In genomic region chr22:38348751-38349496, GRCh38 we compare ENCODE assay signal across 15 cellular contexts. TPM values are rescaled to one million over a fixed set of nuclear protein-coding genes. Genes with fewer than 3 reads are reported as not detected.
DNase-seq lines count a peak whose midpoint lies in the region; ATAC-seq, FAIRE-seq and TF ChIP-seq lines count a peak whose summit lies in the region.
"Had no signal": no experiment of that assay in that cellular context is flagged by ENCODE, and none has a peak within 500 bp of the region (broad histone marks: within the 10 kb centered on the region; RNA-seq: fewer than 3 reads in every experiment).

No MANE protein-coding gene starts in this region.

- peaks cover 1 to 6% of the 10 kb centered on the region in 2 experiments for H3K36me3 ChIP-seq in keratinocyte (ENCODE audit: control insufficient read depth in 2 of 2, extremely low read depth in 1 of 2, insufficient read depth in 2 of 2, low read length in 2 of 2)
- H3K36me3 ChIP-seq: colonic mucosa had no signal

- H3K9ac ChIP-seq in keratinocyte (ENCODE audit: control insufficient read depth, extremely low read depth, insufficient read depth, low read length) = peak overlapping the region; percentile 16

- no peaks in the 10 kb centered on the region for H3K9me3 ChIP-seq in keratinocyte (ENCODE audit: control insufficient read depth, low read depth, low read length)
- H3K9me3 ChIP-seq: colonic mucosa, heart right ventricle, psoas muscle, testis had no signal

- ATAC-seq in WTC11 (no peak), GM18907 (IDR thresholded peaks at IDR 0.05; ENCODE audit: unreplicated experiment) (no peak)
- peak; percentile 1 for ATAC-seq in stimulated activated memory B cell treated with anti-CD40 and anti-IgM and Interleukin-4, amounts not matched to agents 10 μg/mL and 1 μg/mL and 100 μg/mL, for 72 hours
- no peak for ATAC-seq in natural killer cell treated with Interleukin-12 subunit alpha and Interleukin-12 subunit beta and Interleukin-15 and Interleukin-18, amount 100 ng/mL, for 72 hours

- no peak overlapping the region for H3K4me2 ChIP-seq in keratinocyte (ENCODE audit: control insufficient read depth, extremely low read depth, insufficient read depth, low read depth, low read length)

- no peak overlapping the region for H2AFZ ChIP-seq in keratinocyte (ENCODE audit: control insufficient read depth, low read length)

- no peaks in the 10 kb centered on the region for H3K36me3 Mint-ChIP-seq in WTC11
- H3K36me3 Mint-ChIP-seq in stimulated activated memory B cell treated with anti-CD40 and anti-IgM and Interleukin-4, amounts not matched to agents 10 μg/mL and 1 μg/mL and 100 μg/mL, for 72 hours = no peaks in the 10 kb centered on the region
- no peaks in the 10 kb centered on the region for H3K36me3 Mint-ChIP-seq in natural killer cell treated with Interleukin-12 subunit alpha and Interleukin-12 subunit beta and Interleukin-15 and Interleukin-18, amount 100 ng/mL, for 72 hours

- CTCF ChIA-PET in WTC11 (lab: Charles Lee) = interaction anchor here (1.1 to 2.1 kb wide), 2 partner anchors 87 to 297 kb away, joined by 4 read pairs; no protein-coding TSS in a partner anchor

- DNase-seq in activated CD8-positive, alpha-beta memory T cell treated with anti-CD3 and anti-CD28 coated beads for 24 hours = peak; percentile 33
- DNase-seq in activated CD8-positive, alpha-beta memory T cell treated with anti-CD3 and anti-CD28 coated beads, Interleukin-2, amount 50 U/mL, for 4 hours = no peak
- no peak for DNase-seq in WTC11 (ENCODE audit: low spot score)
- DNase-seq in keratinocyte (ENCODE audit: low read depth, low spot score) = no peak
- DNase-seq in NCI-H774 (lab: John Stamatoyannopoulos, UW) = no peak
- no peak for DNase-seq in natural killer cell treated with Interleukin-12 subunit alpha and Interleukin-12 subunit beta and Interleukin-15 and Interleukin-18, amount 100 ng/mL, for 72 hours (ENCODE audit: low spot score)
- DNase-seq: activated CD4-positive, CD25-positive, alpha-beta regulatory T cell; activated T-cell treated with anti-CD3 and anti-CD28 coated beads, Interleukin-2, amount 50 U/mL, for 1 hour; colonic mucosa; heart right ventricle; NCI-H187; psoas muscle; testis had no signal

- no peaks in the 10 kb centered on the region for H4K20me1 ChIP-seq in keratinocyte (ENCODE audit: control insufficient read depth, extremely low read depth, insufficient read depth, low read length)

- no peak overlapping the region for H3K4me3 ChIP-seq in keratinocyte (ENCODE audit: control insufficient read depth in 2 of 3, extremely low read depth in 1 of 3, insufficient read depth in 2 of 3, low read depth in 1 of 3, low read length in 3 of 3)
- H3K4me3 ChIP-seq: colonic mucosa, heart right ventricle, psoas muscle, testis had no signal

- peaks cover 9% of the 10 kb centered on the region for H3K27me3 Mint-ChIP-seq in WTC11 (ENCODE audit: low read depth)
- no peaks in the 10 kb centered on the region for H3K27me3 Mint-ChIP-seq in stimulated activated memory B cell treated with anti-CD40 and anti-IgM and Interleukin-4, amounts not matched to agents 10 μg/mL and 1 μg/mL and 100 μg/mL, for 72 hours
- H3K27me3 Mint-ChIP-seq in natural killer cell treated with Interleukin-12 subunit alpha and Interleukin-12 subunit beta and Interleukin-15 and Interleukin-18, amount 100 ng/mL, for 72 hours = peaks cover 0 to 5% of the 10 kb centered on the region in 2 donors

- dilution Hi-C loops in keratinocyte (cut with MboI; ENCODE audit: extremely low pct_ligation_motif_present, low sequenced_read_pairs) = no loop called here

- H3K4me1 Mint-ChIP-seq in WTC11 = peaks cover 34% of the 10 kb centered on the region
- peaks cover 41% of the 10 kb centered on the region for H3K4me1 Mint-ChIP-seq in stimulated activated memory B cell treated with anti-CD40 and anti-IgM and Interleukin-4, amounts not matched to agents 10 μg/mL and 1 μg/mL and 100 μg/mL, for 72 hours
- H3K4me1 Mint-ChIP-seq in natural killer cell treated with Interleukin-12 subunit alpha and Interleukin-12 subunit beta and Interleukin-15 and Interleukin-18, amount 100 ng/mL, for 72 hours (ENCODE audit: low read depth in 2 of 2) = peaks cover 6 to 21% of the 10 kb centered on the region in 2 donors

- H3K27me3 ChIP-seq in keratinocyte (ENCODE audit: control insufficient read depth, extremely low read depth, insufficient read depth, low read length) = no peaks in the 10 kb centered on the region
- H3K27me3 ChIP-seq: colonic mucosa, testis had no signal

- H3K27ac Mint-ChIP-seq in WTC11 = no peak overlapping the region
- peak overlapping the region; percentile 66 for H3K27ac Mint-ChIP-seq in stimulated activated memory B cell treated with anti-CD40 and anti-IgM and Interleukin-4, amounts not matched to agents 10 μg/mL and 1 μg/mL and 100 μg/mL, for 72 hours
- peak overlapping the region in 1 of 2 donors; percentile 21 for H3K27ac Mint-ChIP-seq in natural killer cell treated with Interleukin-12 subunit alpha and Interleukin-12 subunit beta and Interleukin-15 and Interleukin-18, amount 100 ng/mL, for 72 hours

- H3K9me1 ChIP-seq in keratinocyte (ENCODE audit: control insufficient read depth, extremely low read depth, insufficient read depth, low read length) = no peaks in the 10 kb centered on the region

- no peaks in the 10 kb centered on the region for H3K79me2 ChIP-seq in keratinocyte (ENCODE audit: control insufficient read depth, insufficient read depth, low read length)

- H3K4me3 Mint-ChIP-seq in WTC11 = no peak overlapping the region
- H3K4me3 Mint-ChIP-seq in stimulated activated memory B cell treated with anti-CD40 and anti-IgM and Interleukin-4, amounts not matched to agents 10 μg/mL and 1 μg/mL and 100 μg/mL, for 72 hours = no peak overlapping the region
- H3K4me3 Mint-ChIP-seq in natural killer cell treated with Interleukin-12 subunit alpha and Interleukin-12 subunit beta and Interleukin-15 and Interleukin-18, amount 100 ng/mL, for 72 hours = no peak overlapping the region

- no peak for TF ChIP-seq CTCF in WTC11 (IDR thresholded peaks at IDR 0.05)
- TF ChIP-seq CTCF in keratinocyte (optimal IDR thresholded peaks at IDR 0.05 in 1 of 3, IDR thresholded peaks at IDR 0.05 in 1 of 3, conservative IDR thresholded peaks at IDR 0.05 in 1 of 3; ENCODE audit: extremely low read depth in 1 of 3, insufficient read depth in 2 of 3, low read length in 3 of 3) = no peak

- no peak for FAIRE-seq in keratinocyte (lab: Jason Lieb, UNC)

- peak overlapping the region; percentile 4 for H3K27ac ChIP-seq in keratinocyte (ENCODE audit: control insufficient read depth, insufficient read depth, low read length)
- H3K27ac ChIP-seq: colonic mucosa, heart right ventricle, psoas muscle, testis had no signal

- peaks cover 20% of the 10 kb centered on the region for H3K4me1 ChIP-seq in keratinocyte (ENCODE audit: control insufficient read depth, extremely low read depth, insufficient read depth, low read length)
- H3K4me1 ChIP-seq: colonic mucosa, testis had no signal

- POLR2A ChIA-PET in WTC11 (lab: Charles Lee) = interaction anchor here (1.2 kb wide), 1 partner anchor 59 kb away, joined by 3 read pairs; no protein-coding TSS in a partner anchor

- no peaks in the 10 kb centered on the region for H3K9me3 Mint-ChIP-seq in WTC11
- H3K9me3 Mint-ChIP-seq in stimulated activated memory B cell treated with anti-CD40 and anti-IgM and Interleukin-4, amounts not matched to agents 10 μg/mL and 1 μg/mL and 100 μg/mL, for 72 hours = no peaks in the 10 kb centered on the region
- no peaks in the 10 kb centered on the region for H3K9me3 Mint-ChIP-seq in natural killer cell treated with Interleukin-12 subunit alpha and Interleukin-12 subunit beta and Interleukin-15 and Interleukin-18, amount 100 ng/mL, for 72 hours

TF ChIP-seq in WTC11, 78 proteins besides CTCF, POLR2A, EP300 and RAD21 (continues in another document):
- peak; percentile 30; the same call in 1 of the 2 replicates for TF ChIP-seq USF2 (CRISPR knock-in tag; IDR thresholded peaks at IDR 0.05)
- TF ChIP-seq MXD4 (CRISPR knock-in tag; IDR thresholded peaks at IDR 0.05; ENCODE audit: borderline replicate concordance) = no peak
- TF ChIP-seq ZNF138 (CRISPR knock-in tag; conservative IDR thresholded peaks at IDR 0.05) = no peak
- no peak for TF ChIP-seq JUN (CRISPR knock-in tag; IDR thresholded peaks at IDR 0.05)
- 0 out of 2 replicates have a peak, but pooled peaks have one; percentile 38 for TF ChIP-seq USF1 (CRISPR knock-in tag; IDR thresholded peaks at IDR 0.05)

RNA-seq across cellular contexts. Expression of gene CSNK1E, which starts 31.7 kb away (rescaled TPM):
- total RNA-seq in WTC11 (2021) = 262 to 271 TPM (median 265 TPM) in 3 replicates
- polyA plus RNA-seq in keratinocyte = 168 to 229 TPM (median 198 TPM) in 3 replicates
- polyA plus RNA-seq in keratinocyte (2011; ENCODE audit: low read depth) = 103 TPM
- 156 and 222 TPM in 2 replicates for polyA plus RNA-seq in keratinocyte (2011; cell fraction: cytosol; rRNA removed)
- 405 and 521 TPM in 2 replicates for polyA plus RNA-seq in keratinocyte (2011; cell fraction: nucleus; rRNA removed)
- polyA plus RNA-seq in keratinocyte (2012; ENCODE audit: low replicate concordance) = 138 and 148 TPM in 2 replicates
- polyA minus RNA-seq in keratinocyte = 186 to 256 TPM (median 187 TPM) in 3 replicates
- polyA minus RNA-seq in keratinocyte (2011; cell fraction: cytosol; rRNA and poly(A)+ RNA removed) = 182 TPM
- polyA minus RNA-seq in keratinocyte (2011; cell fraction: nucleus; rRNA and poly(A)+ RNA removed) = 122 and 125 TPM in 2 replicates
- 100 to 1,000 TPM; 107 to 156 TPM for total RNA-seq in natural killer cell treated with Interleukin-12 subunit alpha and Interleukin-12 subunit beta and Interleukin-15 and Interleukin-18, amount 100 ng/mL, for 72 hours
